In the genomic region with DNA sequence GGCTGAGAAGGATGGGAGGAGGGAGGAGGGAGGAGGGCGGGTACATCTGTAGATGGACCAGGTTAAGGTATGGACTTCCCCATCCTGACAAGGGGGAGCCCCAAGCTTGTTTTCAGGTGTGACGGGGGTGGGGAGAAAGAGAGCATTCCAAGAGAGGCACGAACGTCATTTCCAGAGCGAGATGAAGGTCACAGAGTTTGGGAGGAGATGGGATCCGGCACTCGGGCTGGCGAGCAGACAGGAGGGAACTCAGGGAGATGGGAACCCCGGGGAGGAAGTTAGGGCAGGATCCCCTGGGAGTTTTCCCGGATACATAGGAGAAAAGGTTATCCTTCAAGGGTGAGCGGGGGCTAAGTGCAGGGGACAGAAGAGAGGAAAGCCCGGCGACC, we compare ENCODE assay signal across 11 cellular contexts.
DNase-seq lines count a peak whose midpoint lies in the region; TF ChIP-seq lines count a peak whose summit lies in the region.
"Had no signal": no experiment of that assay in that cellular context is flagged by ENCODE, and none has a peak within 500 bp of the region (broad histone marks: within the 10 kb centered on the region; RNA-seq: fewer than 3 reads in every experiment).

No MANE protein-coding gene starts in this region.

- H3K36me3 Mint-ChIP-seq in type B pancreatic cell (peaks cover 11% of the 10 kb centered on the region), Calu3 (ENCODE audit: insufficient read depth, unreplicated experiment) (no peaks in the 10 kb centered on the region)
- H3K36me3 Mint-ChIP-seq: activated naive CD8-positive, alpha-beta T cell treated with anti-CD3 and anti-CD28 coated beads, Interleukin-2, amount 10 ng/mL, durations not matched to agents 7 days and 5 days had no signal

- H3K36me3 ChIP-seq in OCI-LY1 (ENCODE audit: insufficient read depth, low read length) (peaks cover 40% of the 10 kb centered on the region), esophagus squamous epithelium (no peaks in the 10 kb centered on the region), muscle layer of colon (ENCODE audit: insufficient read depth, low read length) (no peaks in the 10 kb centered on the region)

- H3K27ac Mint-ChIP-seq in type B pancreatic cell = no peak overlapping the region
- no peak overlapping the region for H3K27ac Mint-ChIP-seq in Calu3 (ENCODE audit: unreplicated experiment)
- H3K27ac Mint-ChIP-seq: activated naive CD8-positive, alpha-beta T cell treated with anti-CD3 and anti-CD28 coated beads, Interleukin-2, amount 10 ng/mL, durations not matched to agents 7 days and 5 days had no signal

- H3K27me3 ChIP-seq in OCI-LY1 (ENCODE audit: insufficient read depth, low read length) (no peaks in the 10 kb centered on the region), esophagus squamous epithelium (no peaks in the 10 kb centered on the region), muscle layer of colon (ENCODE audit: control insufficient read depth in 1 of 2, insufficient read depth in 2 of 2, low read length in 2 of 2) (no peaks in the 10 kb centered on the region)

- 28 to 36% methylated on average over 13 of the region's 13 CpGs for WGBS in esophagus squamous epithelium, 2 donors

- BruUV-seq in Calu3 (replicated peaks; lab: Mats Ljungman, UMichigan) = no TSS peak

- peak overlapping the region; percentile 74 for H3K27ac ChIP-seq in OCI-LY1 (ENCODE audit: low read depth, low read length, poor library complexity, severe bottlenecking)
- H3K27ac ChIP-seq in esophagus squamous epithelium = peak overlapping the region; percentile 71 to 78 (median 76)
- H3K27ac ChIP-seq in muscle layer of colon (ENCODE audit: low read depth, low read length) = peak overlapping the region; percentile 91
- H3K27ac ChIP-seq: PC-9 had no signal

- 0 out of 2 replicates have a peak, but pooled peaks cover 6% of the 10 kb centered on the region for H3F3A ChIP-seq in OCI-LY1 (ENCODE audit: insufficient read depth, low read length)

- H2AFZ ChIP-seq in OCI-LY1 (ENCODE audit: low read length) = no peak overlapping the region
- H2AFZ ChIP-seq: PC-9 had no signal

- H3K4me3 ChIP-seq in OCI-LY1 (ENCODE audit: low read depth, low read length, poor library complexity, severe bottlenecking) (no peak overlapping the region), esophagus squamous epithelium (peak overlapping the region; percentile 10 to 59 (median 35)), muscle layer of colon (ENCODE audit: low read depth in 1 of 2, low read length in 2 of 2) (peak overlapping the region in 1 of 2 donors; percentile 46)
- H3K4me3 ChIP-seq: PC-9 had no signal

- peak overlapping the region; percentile 33; the same call in 1 of the 2 replicates for H3K4me2 ChIP-seq in OCI-LY1 (ENCODE audit: low read length)
- H3K4me2 ChIP-seq: PC-9 had no signal

- H3K27me3 Mint-ChIP-seq in type B pancreatic cell (peaks cover 28% of the 10 kb centered on the region), Calu3 (ENCODE audit: unreplicated experiment) (no peaks in the 10 kb centered on the region)
- H3K27me3 Mint-ChIP-seq: activated naive CD8-positive, alpha-beta T cell treated with anti-CD3 and anti-CD28 coated beads, Interleukin-2, amount 10 ng/mL, durations not matched to agents 7 days and 5 days had no signal

- CTCF ChIA-PET in Calu3 (lab: Charles Lee) = no interaction called here

- intact Hi-C loops in esophagus squamous epithelium (cut with DNase I) = no loop called here
- intact Hi-C loops in Calu3 (cut with micrococcal nuclease; ENCODE audit: unreplicated experiment) = no loop called here

- peaks cover 82% of the 10 kb centered on the region for H3K4me1 ChIP-seq in OCI-LY1 (ENCODE audit: insufficient read depth, low read length, severe bottlenecking)
- H3K4me1 ChIP-seq in esophagus squamous epithelium = peaks cover 29 to 56% (median 32%) of the 10 kb centered on the region in 3 donors
- H3K4me1 ChIP-seq in muscle layer of colon (ENCODE audit: insufficient read depth, low read length) = peaks cover 55% of the 10 kb centered on the region

- no peaks in the 10 kb centered on the region; the same call in 1 of the 2 replicates for H4K20me1 ChIP-seq in OCI-LY1 (ENCODE audit: insufficient read depth, low read length)

- DNase-seq in esophagus squamous epithelium (lab: John Stamatoyannopoulos, UW) (no peak), type B pancreatic cell (ENCODE audit: extremely low spot score, unreplicated experiment) (no peak), foreskin melanocyte (no peak), Calu3 (no peak), DMS53 treated with DMSO at 0.1 percent for 48 hours (lab: John Stamatoyannopoulos, UW; ENCODE audit: unreplicated experiment) (no peak)
- no peak for DNase-seq in activated naive CD4-positive, alpha-beta T cell treated with anti-CD3 and anti-CD28 coated beads, Interleukin-2, amount 50 U/mL, for 16 hours
- DNase-seq: activated naive CD8-positive, alpha-beta T cell treated with anti-CD3 and anti-CD28 coated beads, Interleukin-2, amount 10 ng/mL, durations not matched to agents 7 days and 5 days; NCI-H1105; PC-9 had no signal

- H3K9me3 Mint-ChIP-seq in type B pancreatic cell (no peaks in the 10 kb centered on the region), Calu3 (ENCODE audit: low read depth, unreplicated experiment) (no peaks in the 10 kb centered on the region)
- H3K9me3 Mint-ChIP-seq: activated naive CD8-positive, alpha-beta T cell treated with anti-CD3 and anti-CD28 coated beads, Interleukin-2, amount 10 ng/mL, durations not matched to agents 7 days and 5 days had no signal

- peaks cover 46% of the 10 kb centered on the region for H3K79me2 ChIP-seq in OCI-LY1 (ENCODE audit: insufficient read depth, low read length)

- H3K4me1 Mint-ChIP-seq in type B pancreatic cell (ENCODE audit: unreplicated experiment) (peaks cover 60% of the 10 kb centered on the region), Calu3 (ENCODE audit: low read depth, unreplicated experiment) (peaks cover 1% of the 10 kb centered on the region)

- H3K9me3 ChIP-seq in OCI-LY1 (ENCODE audit: low read length) (no peaks in the 10 kb centered on the region), esophagus squamous epithelium (no peaks in the 10 kb centered on the region), muscle layer of colon (ENCODE audit: low read length) (no peaks in the 10 kb centered on the region)

- peak overlapping the region; percentile 65 for H3K4me3 Mint-ChIP-seq in type B pancreatic cell
- H3K4me3 Mint-ChIP-seq in Calu3 (ENCODE audit: low read depth, unreplicated experiment) = no peak overlapping the region
- H3K4me3 Mint-ChIP-seq: activated naive CD8-positive, alpha-beta T cell treated with anti-CD3 and anti-CD28 coated beads, Interleukin-2, amount 10 ng/mL, durations not matched to agents 7 days and 5 days had no signal

- TF ChIP-seq CTCF in OCI-LY1 (IDR thresholded peaks at IDR 0.05; ENCODE audit: low read length) (no peak), esophagus squamous epithelium (IDR thresholded peaks at IDR 0.05) (no peak), type B pancreatic cell (conservative IDR thresholded peaks at IDR 0.05) (no peak), Calu3 (IDR thresholded peaks at IDR 0.05; ENCODE audit: unreplicated experiment) (no peak)

- H3K9me2 ChIP-seq in OCI-LY1 (ENCODE audit: low read depth, low read length) = no peaks in the 10 kb centered on the region

- TF ChIP-seq POLR2A in esophagus squamous epithelium (IDR thresholded peaks at IDR 0.05) = no peak

- H3K9ac ChIP-seq in OCI-LY1 (ENCODE audit: low read length) = no peak overlapping the region; the same call in 1 of the 2 replicates
- H3K9ac ChIP-seq in muscle layer of colon (ENCODE audit: low read length) = peak overlapping the region; percentile 59
